ENCODE assay signal across 8 cellular contexts in the genomic region with DNA sequence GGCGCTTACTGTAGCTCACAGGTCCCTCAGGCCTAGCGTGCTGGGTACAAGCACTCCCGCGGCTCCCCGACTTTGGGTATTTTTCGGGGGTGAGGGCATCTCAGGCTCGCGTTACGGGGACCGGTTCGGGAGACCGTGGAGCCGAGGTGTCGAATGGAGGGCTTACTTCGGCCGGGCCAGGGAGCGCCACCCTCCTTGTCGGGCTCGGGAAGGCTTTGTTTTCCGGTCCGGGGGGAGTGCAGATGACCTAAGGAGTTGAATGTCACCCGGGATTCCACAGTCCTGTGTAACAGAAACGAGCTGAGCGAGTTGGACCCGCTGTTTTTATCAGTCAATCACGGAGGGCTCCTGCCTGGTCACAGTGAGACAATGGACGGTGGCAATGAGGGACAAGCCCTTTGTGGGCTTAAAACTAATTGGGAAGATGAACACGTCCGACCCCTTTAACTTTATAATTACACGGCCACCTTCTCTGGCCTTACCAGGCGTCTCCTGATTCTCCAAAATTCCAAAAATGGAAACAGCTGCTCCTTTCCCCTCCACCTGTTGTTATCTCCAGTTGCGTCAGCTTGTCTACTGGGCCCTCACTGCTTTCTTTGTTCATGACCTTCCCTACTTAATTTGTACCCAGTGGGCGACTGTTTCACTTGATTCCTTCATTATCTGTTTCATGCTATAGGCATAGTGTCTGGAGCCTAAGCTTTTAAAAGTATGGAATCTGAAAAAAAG. TPM values are rescaled to one million over a fixed set of nuclear protein-coding genes. Genes with fewer than 3 reads are reported as not detected.
A peak's percentile ranks its signal among the peaks of the same experiment; 100 is the strongest.
DNase-seq lines count a peak whose midpoint lies in the region; ATAC-seq and TF ChIP-seq lines count a peak whose summit lies in the region.

No MANE protein-coding gene starts in this region.

- H3K27ac ChIP-seq in rectal smooth muscle tissue (ENCODE audit: low read depth, low read length): peak overlapping the region; percentile 98

- H3K9me3 Mint-ChIP-seq in T-cell (no peaks in the 10 kb centered on the region), glutamatergic neuron (ENCODE audit: unreplicated experiment) (peaks cover 14% of the 10 kb centered on the region)

- peaks cover 3 to 4% of the 10 kb centered on the region in 2 donors for H3K27me3 Mint-ChIP-seq in T-cell
- no peaks in the 10 kb centered on the region for H3K27me3 Mint-ChIP-seq in glutamatergic neuron (ENCODE audit: unreplicated experiment)

- peaks cover 6% of the 10 kb centered on the region in 3 donors for H3K4me1 Mint-ChIP-seq in T-cell
- peaks cover 11% of the 10 kb centered on the region for H3K4me1 Mint-ChIP-seq in glutamatergic neuron (ENCODE audit: low read depth, unreplicated experiment)

- H3K36me3 Mint-ChIP-seq in T-cell (no peaks in the 10 kb centered on the region), glutamatergic neuron (ENCODE audit: unreplicated experiment) (no peaks in the 10 kb centered on the region)

- POLR2A ChIA-PET in T-cell (lab: Charles Lee): interaction anchor here (0.6 kb wide), 4 partner anchors 12 to 808 kb away, joined by 3 to 7 read pairs (median 5); no protein-coding TSS in a partner anchor

- no peaks in the 10 kb centered on the region for H3K36me3 ChIP-seq in rectal smooth muscle tissue (ENCODE audit: control insufficient read depth, insufficient read depth, low read length)

- H3K4me3 Mint-ChIP-seq in T-cell (peak overlapping the region; percentile 80 to 85 (median 83)), glutamatergic neuron (ENCODE audit: unreplicated experiment) (peak overlapping the region; percentile 85)

- DNase-seq in GM12865 (ENCODE audit: low read depth) (no peak), T-cell (no peak), glutamatergic neuron (no peak), superior temporal gyrus (ENCODE audit: extremely low spot score) (no peak)
- DNase-seq in activated CD4-positive, alpha-beta T cell treated with anti-CD3 and anti-CD28 coated beads for 4 hours: no peak

- peak overlapping the region; percentile 80 for H3K9ac ChIP-seq in rectal smooth muscle tissue (ENCODE audit: low read length)

- ATAC-seq in T-cell (replicated peaks in 1 of 4) (no peak), GM18861 (IDR thresholded peaks at IDR 0.05; ENCODE audit: unreplicated experiment) (no peak), HG03521 (IDR thresholded peaks at IDR 0.05; ENCODE audit: unreplicated experiment) (no peak)

- H3K27ac Mint-ChIP-seq in T-cell (no peak overlapping the region), glutamatergic neuron (ENCODE audit: unreplicated experiment) (peak overlapping the region; percentile 67)

- TF ChIP-seq CTCF in GM12865 (IDR thresholded peaks at IDR 0.05; ENCODE audit: insufficient read depth, low read depth, low read length, missing control alignments) (no peak), glutamatergic neuron (IDR thresholded peaks at IDR 0.05; ENCODE audit: partially characterized antibody, unreplicated experiment) (no peak)

- no peaks in the 10 kb centered on the region for H3K27me3 ChIP-seq in rectal smooth muscle tissue (ENCODE audit: control insufficient read depth, insufficient read depth, low read length)

- peaks cover 10% of the 10 kb centered on the region for H3K4me1 ChIP-seq in rectal smooth muscle tissue (ENCODE audit: control insufficient read depth, insufficient read depth, low read length)

- H3K4me3 ChIP-seq in GM12865 (ENCODE audit: low read depth, low read length) (peak overlapping the region; percentile 68), rectal smooth muscle tissue (ENCODE audit: low read length) (peak overlapping the region; percentile 91)

- CTCF ChIA-PET in T-cell (lab: Charles Lee): interaction anchor here in 1 of 2 donors (0.7 to 0.9 kb wide), 5 partner anchors 9 to 632 kb away, joined by 3 to 7 read pairs (median 4); no protein-coding TSS in a partner anchor

RNA-seq across cellular contexts. Expression of a gene that starts 0.9 kb away (rescaled TPM):
- total RNA-seq in T-cell (under 1 TPM; 0.23 to 0.65 (median 0.30) TPM), glutamatergic neuron (ENCODE audit: unreplicated experiment) (6.7 TPM)
